9 cellular contexts compared by ENCODE assay signal in the genomic region with DNA sequence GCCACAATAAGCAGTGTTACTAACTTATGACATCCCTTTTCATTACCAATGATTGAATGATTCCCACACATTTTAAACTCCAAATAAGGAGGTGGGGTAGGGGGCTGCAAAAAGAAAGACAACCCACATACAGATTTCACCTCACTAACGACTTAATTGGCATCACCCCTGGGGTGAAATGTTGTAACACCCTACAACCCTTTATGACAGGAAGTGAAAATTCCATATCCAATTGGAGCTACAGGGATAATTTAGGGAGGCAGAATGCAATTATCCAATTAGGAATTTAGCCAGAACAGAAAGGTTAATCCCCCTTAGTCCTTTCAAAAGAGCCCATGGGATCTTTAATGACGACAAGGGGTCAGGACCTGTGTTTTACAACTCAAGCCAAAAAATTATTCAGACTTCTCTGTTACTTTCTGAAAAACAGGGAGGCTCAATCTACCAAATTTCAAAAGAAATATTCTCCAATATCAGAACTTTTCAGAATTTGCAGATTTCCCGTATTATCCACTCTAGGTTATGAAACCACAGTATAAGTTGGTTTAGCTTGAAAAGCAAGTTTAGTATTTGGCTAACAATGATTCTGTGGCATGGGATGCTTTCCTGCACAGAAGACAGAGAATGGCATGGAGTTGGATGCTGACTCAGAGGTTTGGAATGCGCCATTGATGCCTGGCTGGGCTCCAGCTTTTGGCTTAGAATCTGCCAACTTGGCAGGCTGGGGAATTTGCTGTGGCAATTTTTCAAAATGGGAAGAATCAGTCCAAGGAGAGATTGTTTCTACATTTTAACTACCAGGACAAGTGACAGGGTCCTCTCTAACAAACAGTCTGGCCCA.
A peak's percentile ranks its signal among the peaks of the same experiment; 100 is the strongest.
DNase-seq lines count a peak whose midpoint lies in the region; ATAC-seq and TF ChIP-seq lines count a peak whose summit lies in the region.
"Had no signal": no experiment of that assay in that cellular context is flagged by ENCODE, and none has a peak within 500 bp of the region (broad histone marks: within the 10 kb centered on the region; RNA-seq: fewer than 3 reads in every experiment).

No MANE protein-coding gene starts in this region.

- TF ChIP-seq POLR2A in Peyer's patch (IDR thresholded peaks at IDR 0.05) (no peak), spleen (IDR thresholded peaks at IDR 0.05) (no peak)

- peaks cover 0 to 10% (median 0%) of the 10 kb centered on the region in 9 donors for H3K4me1 ChIP-seq in heart right ventricle
- H3K4me1 ChIP-seq in Peyer's patch = no peaks in the 10 kb centered on the region
- H3K4me1 ChIP-seq in spleen = no peaks in the 10 kb centered on the region

- 24% methylated on average over 4 of the region's 4 CpGs for WGBS in heart right ventricle, 2 donors
- 22 to 50% (median 42%) methylated on average over 4 of the region's 4 CpGs for WGBS in spleen, 5 donors

- TF ChIP-seq CTCF in heart right ventricle (IDR thresholded peaks at IDR 0.05) (no peak), Peyer's patch (IDR thresholded peaks at IDR 0.05) (no peak), spleen (IDR thresholded peaks at IDR 0.05 in 8 of 11, conservative IDR thresholded peaks at IDR 0.05 in 3 of 11) (no peak)

- H3K36me3 ChIP-seq in heart right ventricle (no peaks in the 10 kb centered on the region), Peyer's patch (no peaks in the 10 kb centered on the region), spleen (no peaks in the 10 kb centered on the region)

- peak in 1 of 8 donors; percentile 74 for ATAC-seq in heart right ventricle
- ATAC-seq in left ventricle myocardium superior = no peak
- no peak for ATAC-seq in HG02588 (IDR thresholded peaks at IDR 0.05; ENCODE audit: unreplicated experiment)

- no peaks in the 10 kb centered on the region for H3K27me3 ChIP-seq in heart right ventricle
- H3K27me3 ChIP-seq in Peyer's patch = no peaks in the 10 kb centered on the region
- H3K27me3 ChIP-seq in spleen (replicated peaks in 1 of 7) = no peaks in the 10 kb centered on the region

- peak; percentile 12 to 22 for DNase-seq in heart right ventricle
- DNase-seq in left ventricle myocardium superior = no peak
- DNase-seq in amygdala (lab: John Stamatoyannopoulos, UW) = peak in 50 of 56 donors; percentile 1 to 77 (median 30)
- DNase-seq in kidney glomerular epithelial cell (lab: John Stamatoyannopoulos, UW) = peak; percentile 87
- DNase-seq in central memory CD4-positive, alpha-beta T cell = no peak
- DNase-seq in Peyer's patch = no peak
- no peak for DNase-seq in spleen
- DNase-seq: activated CD4-positive, alpha-beta T cell treated with anti-CD3 and anti-CD28 coated beads, Interleukin-2, amount 50 U/mL, for 48 hours had no signal

- H3K27ac ChIP-seq in heart right ventricle = no peak overlapping the region
- no peak overlapping the region for H3K27ac ChIP-seq in Peyer's patch
- H3K27ac ChIP-seq in spleen = no peak overlapping the region

- intact Hi-C loops in heart right ventricle (cut with DNase I) (no loop called here), left ventricle myocardium superior (cut with micrococcal nuclease) (no loop called here), spleen (cut with DNase I; ENCODE audit: low total_unique reads) (no loop called here)

- H3K9me3 ChIP-seq in heart right ventricle = peaks cover 0 to 4% (median 0%) of the 10 kb centered on the region in 11 donors
- H3K9me3 ChIP-seq in Peyer's patch = no peaks in the 10 kb centered on the region
- H3K9me3 ChIP-seq in spleen = peaks cover 0 to 24% (median 2%) of the 10 kb centered on the region in 8 donors

- no peak overlapping the region for H3K4me3 ChIP-seq in heart right ventricle
- no peak overlapping the region for H3K4me3 ChIP-seq in Peyer's patch
- H3K4me3 ChIP-seq in spleen = no peak overlapping the region

Comparison
In these comparisons a context has a peak if more than half of its experiments do, and no peak if none do; other contexts are left out.
1. DNase-seq: peak in heart right ventricle (2 of 2), amygdala (50 of 56) and kidney glomerular epithelial cell (single experiment); none in left ventricle myocardium superior (single experiment), central memory CD4-positive, alpha-beta T cell (single experiment), Peyer's patch (0 of 3) and spleen (single experiment).